ENCODE assay signal across 15 cellular contexts in the genomic region with DNA sequence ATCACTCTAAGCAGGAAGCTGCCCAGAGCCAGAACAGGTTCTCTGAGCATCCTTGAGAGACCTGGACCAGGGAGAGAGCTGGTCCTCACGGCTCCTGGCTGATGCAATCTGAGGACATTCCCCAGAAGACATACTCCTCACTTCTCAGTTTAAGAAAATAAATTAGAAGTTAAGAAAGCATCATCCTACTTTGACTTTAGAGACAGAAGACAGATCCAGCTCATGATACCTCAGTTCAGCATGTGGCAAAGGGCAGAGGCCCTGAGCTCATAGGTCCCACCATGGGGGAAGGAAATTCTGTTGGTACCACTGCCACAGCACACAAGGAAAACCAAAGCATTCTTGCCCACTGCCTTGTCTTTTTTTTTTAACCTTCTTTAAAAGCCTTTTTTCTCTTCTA.
"Had no signal": no experiment of that assay in that cellular context is flagged by ENCODE, and none has a peak within 500 bp of the region (broad histone marks: within the 10 kb centered on the region; RNA-seq: fewer than 3 reads in every experiment).

No MANE protein-coding gene starts in this region.

- H3K4me3 Mint-ChIP-seq: activated CD8-positive, alpha-beta T cell treated with anti-CD3 and anti-CD28 coated beads, Interleukin-2, amount 10 ng/mL, durations not matched to agents 7 days and 5 days; activated naive CD8-positive, alpha-beta T cell; endodermal cell; stimulated activated memory B cell treated with anti-CD40 and anti-IgM and Interleukin-4, amounts not matched to agents 10 μg/mL and 1 μg/mL and 100 μg/mL, for 72 hours; T-helper 1 cell treated with Interleukin-12 subunit alpha and Interleukin-12 subunit beta and Interleukin-4 antibody, amounts not matched to agents 30 μg/mL and 1 μg/mL, for 36 hours; WTC11 had no signal

- H3K27ac Mint-ChIP-seq: activated CD8-positive, alpha-beta T cell treated with anti-CD3 and anti-CD28 coated beads, Interleukin-2, amount 10 ng/mL, durations not matched to agents 7 days and 5 days; activated naive CD8-positive, alpha-beta T cell; endodermal cell; progenitor cell of endocrine pancreas; stimulated activated memory B cell treated with anti-CD40 and anti-IgM and Interleukin-4, amounts not matched to agents 10 μg/mL and 1 μg/mL and 100 μg/mL, for 72 hours; T-helper 1 cell treated with Interleukin-12 subunit alpha and Interleukin-12 subunit beta and Interleukin-4 antibody, amounts not matched to agents 30 μg/mL and 1 μg/mL, for 36 hours; WTC11 had no signal

- H3K27me3 Mint-ChIP-seq: activated naive CD8-positive, alpha-beta T cell; stimulated activated memory B cell treated with anti-CD40 and anti-IgM and Interleukin-4, amounts not matched to agents 10 μg/mL and 1 μg/mL and 100 μg/mL, for 72 hours had no signal

- DNase-seq: activated CD4-positive, alpha-beta T cell treated with anti-CD3 and anti-CD28 coated beads for 4 hours; activated CD8-positive, alpha-beta T cell treated with anti-CD3 and anti-CD28 coated beads, Interleukin-2, amount 10 ng/mL, durations not matched to agents 7 days and 5 days; amygdala; endodermal cell; heart left ventricle; retina; sigmoid colon; stimulated activated CD4-positive, alpha-beta T cell treated with anti-CD3 and anti-CD28 coated beads, Interleukin-15, amount 100 ng/mL, for 24 hours; T1000; thyroid gland had no signal

- H3K9me3 Mint-ChIP-seq: endodermal cell; stimulated activated memory B cell treated with anti-CD40 and anti-IgM and Interleukin-4, amounts not matched to agents 10 μg/mL and 1 μg/mL and 100 μg/mL, for 72 hours; T-helper 1 cell treated with Interleukin-12 subunit alpha and Interleukin-12 subunit beta and Interleukin-4 antibody, amounts not matched to agents 30 μg/mL and 1 μg/mL, for 36 hours; WTC11 had no signal

- ATAC-seq: activated CD8-positive, alpha-beta T cell treated with anti-CD3 and anti-CD28 coated beads, Interleukin-2, amount 10 ng/mL, durations not matched to agents 7 days and 5 days; heart left ventricle; stimulated activated memory B cell treated with anti-CD40 and anti-IgM and Interleukin-4, amounts not matched to agents 10 μg/mL and 1 μg/mL and 100 μg/mL, for 72 hours; WTC11 had no signal

- H3K36me3 Mint-ChIP-seq: activated naive CD8-positive, alpha-beta T cell; stimulated activated memory B cell treated with anti-CD40 and anti-IgM and Interleukin-4, amounts not matched to agents 10 μg/mL and 1 μg/mL and 100 μg/mL, for 72 hours; WTC11 had no signal
